In the genomic region with DNA sequence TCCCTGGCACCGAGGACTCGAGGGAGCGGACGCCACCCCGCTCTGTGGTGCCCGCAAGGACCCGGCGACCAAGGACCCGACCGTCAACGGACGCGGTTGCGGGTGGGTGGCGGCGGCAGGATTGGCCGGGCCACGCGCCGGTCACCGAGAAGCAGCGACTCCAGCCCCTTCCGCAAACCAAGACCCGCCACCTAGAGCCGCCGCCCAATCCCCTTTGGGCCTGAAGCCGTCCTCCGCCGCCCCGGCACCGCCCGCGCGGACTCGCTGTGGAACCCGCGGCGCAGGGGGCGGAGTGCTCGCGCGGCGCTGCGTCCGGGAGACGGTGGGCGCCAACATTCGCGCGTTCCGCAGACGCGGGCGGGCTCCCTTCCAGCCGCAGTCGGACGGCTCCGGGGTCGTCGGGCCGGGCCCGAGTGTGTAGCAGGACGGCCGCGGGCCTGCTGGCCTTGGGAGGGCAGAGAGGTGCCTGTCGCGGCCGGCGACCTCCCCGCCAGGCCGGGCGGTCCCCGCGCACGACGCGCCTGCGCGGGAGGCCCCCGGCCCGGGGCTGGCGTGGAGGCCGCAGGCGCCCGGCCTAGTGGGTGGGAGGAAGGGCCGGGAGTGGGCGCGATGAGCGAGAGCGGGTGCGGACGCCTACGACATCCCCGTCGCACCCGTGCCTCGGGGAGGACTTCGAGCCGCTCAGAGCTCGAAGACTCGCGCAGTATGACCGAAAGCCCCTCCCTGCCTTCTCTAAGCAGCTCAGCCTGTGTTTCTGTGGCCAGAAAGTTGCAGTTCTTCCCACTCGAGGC, we compare ENCODE assay signal across 8 cellular contexts. TPM values are rescaled to one million over a fixed set of nuclear protein-coding genes. Genes with fewer than 3 reads are reported as not detected.
DNase-seq lines count a peak whose midpoint lies in the region; ATAC-seq and TF ChIP-seq lines count a peak whose summit lies in the region.

Gene FAM228B, plus strand, starts transcription at position 258 of the 791 bp plus-strand sequence. CDS start 893 bp downstream, outside the sequence.
A gene with protein sequence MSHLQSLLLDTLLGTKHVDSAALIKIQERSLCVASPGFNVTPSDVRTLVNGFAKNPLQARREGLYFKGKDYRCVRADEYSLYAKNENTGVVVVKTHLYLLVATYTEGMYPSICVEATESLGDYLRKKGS (minus strand): TSS at position 123 of the 791 bp plus-strand sequence. CDS start 799 bp downstream, outside the sequence.

- POLR2A ChIA-PET in MCF 10A (lab: Yijun Ruan, JAX) = interaction anchor here (0.7 to 5.4 kb wide), 19 partner anchors 8 to 235 kb away, joined by 3 to 57 read pairs (median 4); partner anchors contain the start of genes ATAD2B, SF3B6 and TP53I3

- H3K4me1 Mint-ChIP-seq in MCF 10A (ENCODE audit: insufficient read depth, unreplicated experiment) = peaks cover 16% of the 10 kb centered on the region

- peak within 1 kb of the TSS; percentile 70 to 93 (median 82) for H3K27ac ChIP-seq in skin epidermis

- peak within 1 kb of the TSS; percentile 81 for H3K27ac Mint-ChIP-seq in MCF 10A (ENCODE audit: low read depth, unreplicated experiment)

- DNase-seq in 8988T = peak; percentile 81
- DNase-seq in NCI-H2029 treated with DMSO at 0.1 percent for 48 hours (lab: John Stamatoyannopoulos, UW) = peak; percentile 20
- DNase-seq in UCSD-AML1 (lab: John Stamatoyannopoulos, UW; ENCODE audit: unreplicated experiment) = peak; percentile 87
- peak; percentile 77 for DNase-seq in MCF 10A (ENCODE audit: unreplicated experiment)
- peak; percentile 90 for DNase-seq in iPS-NIHi11 (ENCODE audit: low spot score)

- no peak for TF ChIP-seq CTCF in MCF 10A (IDR thresholded peaks at IDR 0.05; ENCODE audit: unreplicated experiment)

- intact Hi-C loops in MCF 10A (cut with micrococcal nuclease) = loop anchor here (1.0 kb wide), 1 partner anchor 39 kb away; the partner anchor contains the start of gene TP53I3

- H3K27me3 Mint-ChIP-seq in MCF 10A (ENCODE audit: insufficient read depth, unreplicated experiment) = no peaks in the 10 kb centered on the region

- peaks cover 7% of the 10 kb centered on the region for H3K36me3 Mint-ChIP-seq in MCF 10A (ENCODE audit: insufficient read depth, unreplicated experiment)

- CTCF ChIA-PET in MCF 10A (lab: Yijun Ruan, JAX) = interaction anchor here (0.6 to 2.0 kb wide), 8 partner anchors 12 to 197 kb away, joined by 3 to 20 read pairs (median 4); partner anchors contain the start of genes ATAD2B and TP53I3

- peak within 1 kb of the TSS; percentile 79 for H3K4me3 Mint-ChIP-seq in MCF 10A (ENCODE audit: unreplicated experiment)

- ATAC-seq in GM18511 (IDR thresholded peaks at IDR 0.05; ENCODE audit: unreplicated experiment) = peak; percentile 92
- ATAC-seq in HG02973 (IDR thresholded peaks at IDR 0.05; ENCODE audit: unreplicated experiment) = peak; percentile 85

- peak within 1 kb of the TSS; percentile 56 to 85 (median 62) for H3K4me3 ChIP-seq in skin epidermis

- no peaks in the 10 kb centered on the region for H3K9me3 Mint-ChIP-seq in MCF 10A (ENCODE audit: unreplicated experiment)

- BruUV-seq in MCF 10A (replicated peaks; lab: Mats Ljungman, UMichigan) = no TSS peak

RNA-seq across cellular contexts. Expression of gene FAM228B, which starts in this region (rescaled TPM):
- 10.6 and 19.5 TPM in 2 replicates for total RNA-seq in MCF 10A (2022)

RNA-seq across cellular contexts. Expression of the second gene that starts in this region (rescaled TPM):
- total RNA-seq in MCF 10A (2022) = 1.8 and 2.6 TPM in 2 replicates

Comparison
In these comparisons a context has a peak if more than half of its experiments do, and no peak if none do; other contexts are left out.
1. Peak in every context shown above with its lines: DNase-seq, ATAC-seq, H3K4me3 ChIP-seq and H3K27ac ChIP-seq.
2. DNase-seq: peak in every context shown above with its lines; median percentile 90 in iPS-NIHi11; 87 in UCSD-AML1; 81 in 8988T; 77 in MCF 10A; 20 in NCI-H2029 treated with DMSO at 0.1 percent for 48 hours.